Comparison of ENCODE assay signal across 1 cellular context in genomic region chr16:89586853-89587252, GRCh38.
TF ChIP-seq lines count a peak whose summit lies in the region.

No MANE protein-coding gene starts in this region.

TF ChIP-seq in HepG2, 621 proteins besides CTCF, POLR2A, EP300 and RAD21:
- TF ChIP-seq ZBTB38 (CRISPR knock-in tag; IDR thresholded peaks at IDR 0.05) (0 out of 2 replicates have a peak, but pooled peaks have one; percentile 18), MATR3 (CRISPR knock-in tag; IDR thresholded peaks at IDR 0.05) (no peak), GABPB1 (CRISPR knock-in tag; IDR thresholded peaks at IDR 0.05) (peak; percentile 42), SP1 (IDR thresholded peaks at IDR 0.05) (no peak), SP1 (CRISPR knock-in tag; IDR thresholded peaks at IDR 0.05) (0 out of 2 replicates have a peak, but pooled peaks have one; percentile 32), HNRNPK (IDR thresholded peaks at IDR 0.05; ENCODE audit: low read depth, low read length, poor library complexity, severe bottlenecking) (peak; percentile 64), KDM2A (CRISPR knock-in tag; IDR thresholded peaks at IDR 0.05; ENCODE audit: borderline replicate concordance, low read depth) (0 out of 2 replicates have a peak, but pooled peaks have one; percentile 6), TOPORS (CRISPR knock-in tag; IDR thresholded peaks at IDR 0.05) (no peak)
